ENCODE assay signal across 13 cellular contexts in the genomic region with DNA sequence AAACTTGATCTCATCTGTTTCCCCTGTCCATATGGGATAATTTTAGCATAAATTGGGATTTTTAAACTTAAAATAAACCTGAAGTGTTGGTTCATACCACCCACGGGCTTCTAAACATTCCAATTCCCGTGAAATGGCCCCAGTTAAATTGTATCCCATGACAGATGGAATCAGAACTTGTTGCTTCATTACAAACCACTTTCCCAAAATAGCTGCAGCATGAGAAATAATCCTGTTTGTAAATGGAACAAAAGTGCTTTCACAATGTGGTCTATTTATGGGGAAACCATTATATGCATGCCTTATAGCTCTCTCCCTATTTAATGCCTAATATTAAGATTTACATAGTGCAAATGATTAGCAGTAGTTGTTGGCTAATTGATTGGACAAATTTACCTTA. TPM values are rescaled to one million over a fixed set of nuclear protein-coding genes. Genes with fewer than 3 reads are reported as not detected.
DNase-seq lines count a peak whose midpoint lies in the region; ATAC-seq and TF ChIP-seq lines count a peak whose summit lies in the region.
"Had no signal": no experiment of that assay in that cellular context is flagged by ENCODE, and none has a peak within 500 bp of the region (broad histone marks: within the 10 kb centered on the region; RNA-seq: fewer than 3 reads in every experiment).

No MANE protein-coding gene starts in this region.

- no peak overlapping the region for H3K4me3 ChIP-seq in mammary epithelial cell (replicated peaks in 1 of 3; ENCODE audit: insufficient read depth in 1 of 3, low read depth in 2 of 3, low read length in 3 of 3)
- H3K4me3 ChIP-seq: GM23338 had no signal

- no peak overlapping the region for H2AFZ ChIP-seq in mammary epithelial cell (ENCODE audit: low read depth, low read length)
- H2AFZ ChIP-seq: GM23338 had no signal

- no peaks in the 10 kb centered on the region for H3K36me3 ChIP-seq in mammary epithelial cell (ENCODE audit: insufficient read depth, low read length)

- no peaks in the 10 kb centered on the region for H3K27me3 ChIP-seq in mammary epithelial cell (ENCODE audit: insufficient read depth, low read length)

- H3K4me1 ChIP-seq in mammary epithelial cell (ENCODE audit: insufficient read depth, low read length) = peaks cover 2% of the 10 kb centered on the region

- H3K27ac ChIP-seq in mammary epithelial cell (ENCODE audit: insufficient read depth, low read depth, low read length) = no peak overlapping the region

- no peak for ATAC-seq in stimulated activated naive CD8-positive, alpha-beta T cell treated with anti-CD3 and anti-CD28 coated beads, Interleukin-15, amount 100 ng/mL, for 72 hours
- no peak for ATAC-seq in left colon
- ATAC-seq: GM23338, sciatic nerve had no signal

- BruUV-seq in mammary epithelial cell (replicated peaks; lab: Mats Ljungman, UMichigan) = no TSS peak

- H3K27ac Mint-ChIP-seq in stimulated activated naive CD8-positive, alpha-beta T cell treated with anti-CD3 and anti-CD28 coated beads, Interleukin-15, amount 100 ng/mL, for 72 hours = no peak overlapping the region
- H3K27ac Mint-ChIP-seq: GM23338 had no signal

- no peaks in the 10 kb centered on the region for H3K4me1 Mint-ChIP-seq in stimulated activated naive CD8-positive, alpha-beta T cell treated with anti-CD3 and anti-CD28 coated beads, Interleukin-15, amount 100 ng/mL, for 72 hours

- in situ Hi-C loops in mammary epithelial cell (cut with MboI; ENCODE audit: low sequenced_read_pairs in 2 of 2) = no loop called here

- DNase-seq in NCI-H1105 treated with DMSO at 0.1 percent for 48 hours (lab: John Stamatoyannopoulos, UW) = peak; percentile 54
- DNase-seq in NCI-H1105 (lab: John Stamatoyannopoulos, UW) = no peak
- DNase-seq in NCI-H2029 (lab: John Stamatoyannopoulos, UW) = peak; percentile 40
- peak; percentile 27 for DNase-seq in mammary epithelial cell
- peak; percentile 73 for DNase-seq in renal cortical epithelial cell (ENCODE audit: low read depth)
- no peak for DNase-seq in stimulated activated naive CD8-positive, alpha-beta T cell treated with anti-CD3 and anti-CD28 coated beads, Interleukin-15, amount 100 ng/mL, for 72 hours
- no peak for DNase-seq in left colon
- no peak for DNase-seq in SW 1271 (lab: John Stamatoyannopoulos, UW)
- DNase-seq: activated effector memory CD4-positive, alpha-beta T cell treated with anti-CD3 and anti-CD28 coated beads, Interleukin-2, amount 50 U/mL, for 16 hours; MM.1S; RPMI8226 had no signal

- H3K4me2 ChIP-seq in mammary epithelial cell (ENCODE audit: insufficient read depth, low read depth, low read length) = no peak overlapping the region
- H3K4me2 ChIP-seq: GM23338 had no signal

- dilution Hi-C loops in mammary epithelial cell (cut with HindIII; ENCODE audit: low sequenced_read_pairs) = no loop called here

- intact Hi-C loops in mammary epithelial cell (cut with micrococcal nuclease) = no loop called here
- intact Hi-C loops in left colon (cut with DNase I, micrococcal nuclease) = no loop called here

- no peaks in the 10 kb centered on the region for H4K20me1 ChIP-seq in mammary epithelial cell (ENCODE audit: insufficient read depth, low read length)

- no peak overlapping the region for H3K9ac ChIP-seq in mammary epithelial cell (ENCODE audit: insufficient read depth, low read length)

- CTCF ChIA-PET in mammary epithelial cell (lab: Charles Lee; ENCODE audit: low non-redundant PET) = no interaction called here

- H3K4me3 Mint-ChIP-seq in stimulated activated naive CD8-positive, alpha-beta T cell treated with anti-CD3 and anti-CD28 coated beads, Interleukin-15, amount 100 ng/mL, for 72 hours = no peak overlapping the region
- H3K4me3 Mint-ChIP-seq: GM23338 had no signal

- no peaks in the 10 kb centered on the region for H3K9me3 Mint-ChIP-seq in stimulated activated naive CD8-positive, alpha-beta T cell treated with anti-CD3 and anti-CD28 coated beads, Interleukin-15, amount 100 ng/mL, for 72 hours
- H3K9me3 Mint-ChIP-seq: GM23338 had no signal

- TF ChIP-seq CTCF in mammary epithelial cell (conservative IDR thresholded peaks at IDR 0.05 in 1 of 2, IDR thresholded peaks at IDR 0.05 in 1 of 2; ENCODE audit: extremely low read depth in 1 of 2, insufficient read depth in 1 of 2, low read depth in 1 of 2, low read length in 2 of 2) = no peak

- no peaks in the 10 kb centered on the region for H3K79me2 ChIP-seq in mammary epithelial cell (ENCODE audit: insufficient read depth, low read length)

- 30% methylated on average over 2 of the region's 2 CpGs for WGBS in mammary epithelial cell (ENCODE audit: low coverage, missing lambda C conversion rate)

- H3K27me3 Mint-ChIP-seq in stimulated activated naive CD8-positive, alpha-beta T cell treated with anti-CD3 and anti-CD28 coated beads, Interleukin-15, amount 100 ng/mL, for 72 hours = peaks cover 8% of the 10 kb centered on the region

- no peaks in the 10 kb centered on the region for H3K9me3 ChIP-seq in mammary epithelial cell (replicated peaks; ENCODE audit: insufficient read depth, low read length)

RNA-seq across cellular contexts. Expression of gene SCG2, which starts 15.9 kb away (rescaled TPM):
- total RNA-seq in mammary epithelial cell (not detected), renal cortical epithelial cell (0.35 and 1.2 TPM in 2 replicates), left colon (1 to 10 TPM; 2.7 to 6.7 TPM)
- 0.16 TPM for polyA plus RNA-seq in mammary epithelial cell
- polyA minus RNA-seq in mammary epithelial cell = not detected

Comparison
In these comparisons a context has a peak if more than half of its experiments do, and no peak if none do; other contexts are left out.
1. DNase-seq: peak in NCI-H1105 treated with DMSO at 0.1 percent for 48 hours (single experiment), NCI-H2029 (single experiment), mammary epithelial cell (single experiment) and renal cortical epithelial cell (single experiment); none in NCI-H1105 (single experiment), stimulated activated naive CD8-positive, alpha-beta T cell treated with anti-CD3 and anti-CD28 coated beads, Interleukin-15, amount 100 ng/mL, for 72 hours (0 of 2), left colon (0 of 2) and SW 1271 (0 of 2).